9 cellular contexts compared by ENCODE assay signal in genomic region chr1:15027515-15027948, GRCh38.
DNase-seq lines count a peak whose midpoint lies in the region; FAIRE-seq and TF ChIP-seq lines count a peak whose summit lies in the region.
"Had no signal": no experiment of that assay in that cellular context is flagged by ENCODE, and none has a peak within 500 bp of the region (broad histone marks: within the 10 kb centered on the region; RNA-seq: fewer than 3 reads in every experiment).

No MANE protein-coding gene starts in this region.

- H4K20me1 ChIP-seq in neural cell (ENCODE audit: insufficient read depth) = no peaks in the 10 kb centered on the region

- DNase-seq in DMS53 (lab: John Stamatoyannopoulos, UW) (peak; percentile 36), DMS53 treated with DMSO at 0.1 percent for 48 hours (lab: John Stamatoyannopoulos, UW; ENCODE audit: unreplicated experiment) (no peak), NB4 (ENCODE audit: low read depth) (peak; percentile 41), fibroblast of peridontal ligament (ENCODE audit: extremely low read depth) (peak; percentile 73), urothelium cell line (ENCODE audit: low spot score) (peak; percentile 77), NCI-H2107 (lab: John Stamatoyannopoulos, UW) (no peak)
- peak in 2 of 3 experiments; percentile 16 to 23 for DNase-seq in activated CD8-positive, alpha-beta memory T cell treated with anti-CD3 and anti-CD28 coated beads for 48 hours (ENCODE audit: low read depth in 2 of 3, low spot score in 2 of 3)

- no peaks in the 10 kb centered on the region for H3K36me3 ChIP-seq in neural cell (ENCODE audit: insufficient read depth, low read length)
- H3K36me3 ChIP-seq: BLaER1 had no signal

- no peak overlapping the region for H3K4me2 ChIP-seq in neural cell (ENCODE audit: low read length)
- H3K4me2 ChIP-seq: BLaER1 had no signal

- no peak for TF ChIP-seq POLR2A in NB4 (IDR thresholded peaks at IDR 0.05; ENCODE audit: extremely low read depth, insufficient read length)

- TF ChIP-seq RAD21 in neural cell (conservative IDR thresholded peaks at IDR 0.05) = peak; percentile 67

- no peak for FAIRE-seq in urothelium cell line (lab: Jason Lieb, UNC)

- H3K9me3 ChIP-seq in neural cell (ENCODE audit: low read length) = no peaks in the 10 kb centered on the region
- H3K9me3 ChIP-seq: BLaER1 had no signal

- H3K79me2 ChIP-seq in neural cell (replicated peaks; ENCODE audit: insufficient read depth, low read length) = no peaks in the 10 kb centered on the region

- H2AFZ ChIP-seq in neural cell (ENCODE audit: low read depth, low read length) = no peak overlapping the region

- no peak overlapping the region for H3K9ac ChIP-seq in neural cell (ENCODE audit: low read length)
- H3K9ac ChIP-seq: BLaER1 had no signal

- no peaks in the 10 kb centered on the region for H3F3A ChIP-seq in neural cell (ENCODE audit: insufficient read depth, low read length, poor library complexity, severe bottlenecking)

- H3K27me3 ChIP-seq in neural cell (ENCODE audit: insufficient read depth, low read depth, low read length) = no peaks in the 10 kb centered on the region
- H3K27me3 ChIP-seq: BLaER1 had no signal

- H3K4me3 ChIP-seq in NB4 (ENCODE audit: low read depth, low read length) = no peak overlapping the region
- no peak overlapping the region for H3K4me3 ChIP-seq in neural cell (ENCODE audit: low read length)
- H3K4me3 ChIP-seq: BLaER1 had no signal

- peak; percentile 78 for TF ChIP-seq CTCF in NB4 (IDR thresholded peaks at IDR 0.05; ENCODE audit: low read depth, low read length)
- peak; percentile 65 for TF ChIP-seq CTCF in neural cell (IDR thresholded peaks at IDR 0.05; ENCODE audit: poor library complexity, severe bottlenecking)

- H3K27ac ChIP-seq in neural cell (ENCODE audit: low read length) = no peak overlapping the region
- H3K27ac ChIP-seq: BLaER1 had no signal

- H3K9me2 ChIP-seq in neural cell (ENCODE audit: insufficient read depth, low read length) = no peaks in the 10 kb centered on the region

- TF ChIP-seq EP300 in neural cell (conservative IDR thresholded peaks at IDR 0.05; ENCODE audit: poor library complexity, severe bottlenecking) = no peak

TF ChIP-seq in neural cell, 6 proteins besides CTCF, POLR2A, EP300 and RAD21:
- TF ChIP-seq EZH2 (IDR thresholded peaks at IDR 0.05; ENCODE audit: borderline replicate concordance, insufficient read depth, low read length, poor library complexity, severe bottlenecking) (no peak), SMC3 (conservative IDR thresholded peaks at IDR 0.05; ENCODE audit: poor library complexity) (peak; percentile 72)

Comparison
In these comparisons a context has a peak if more than half of its experiments do, and no peak if none do; other contexts are left out.
1. DNase-seq: peak in DMS53 (single experiment), NB4 (single experiment), activated CD8-positive, alpha-beta memory T cell treated with anti-CD3 and anti-CD28 coated beads for 48 hours (2 of 3), fibroblast of peridontal ligament (single experiment) and urothelium cell line (single experiment); none in DMS53 treated with DMSO at 0.1 percent for 48 hours (single experiment) and NCI-H2107 (single experiment).